In the genomic region with DNA sequence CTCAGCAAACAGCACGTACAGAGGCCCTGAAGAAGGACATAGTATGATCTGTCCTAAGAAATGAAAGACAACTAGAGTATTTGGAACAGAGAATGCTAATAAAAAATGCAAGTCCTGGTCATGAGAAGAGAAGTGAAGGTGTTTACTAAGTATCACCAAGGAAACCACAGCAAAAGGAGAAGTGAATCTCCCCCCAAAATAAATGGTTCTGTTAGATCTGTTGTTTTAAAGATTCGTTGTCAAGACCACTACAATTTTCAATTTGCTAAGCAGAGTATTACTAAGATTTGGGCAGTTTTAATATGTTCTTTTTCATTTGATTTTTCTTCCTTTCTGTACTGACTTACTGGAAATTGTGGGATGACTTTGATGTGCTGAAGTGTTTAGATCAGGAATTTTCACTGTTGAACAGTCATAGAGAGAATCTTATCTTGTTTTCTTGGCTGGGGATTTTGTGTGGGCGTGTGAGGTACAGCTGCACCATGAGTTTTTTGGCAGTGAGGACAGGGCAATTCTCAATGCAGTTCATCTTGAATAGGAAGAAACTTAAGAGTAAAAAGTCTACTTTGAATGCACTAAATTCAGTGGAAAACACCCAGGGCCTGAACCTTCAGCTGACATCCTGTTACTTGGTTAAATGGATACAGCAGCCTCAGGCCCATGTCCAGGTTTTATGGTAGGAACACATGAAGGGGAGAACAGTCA, we compare ENCODE assay signal across 8 cellular contexts.
DNase-seq lines count a peak whose midpoint lies in the region; ATAC-seq and TF ChIP-seq lines count a peak whose summit lies in the region.

No MANE protein-coding gene starts in this region.

- no peak overlapping the region for H3K4me3 ChIP-seq in MM.1S (ENCODE audit: low read length)

- H3K9me2 ChIP-seq in MM.1S (replicated peaks; ENCODE audit: insufficient read depth, low read length): no peaks in the 10 kb centered on the region

- H2AFZ ChIP-seq in MM.1S (ENCODE audit: low read length): no peak overlapping the region

- no peak overlapping the region for H3K4me2 ChIP-seq in MM.1S (ENCODE audit: low read depth, low read length)

- no peaks in the 10 kb centered on the region for H3K9me3 ChIP-seq in MM.1S (replicated peaks; ENCODE audit: insufficient read depth, low read length)

- H3K4me3 Mint-ChIP-seq in HFFc6: no peak overlapping the region

- DNase-seq in COLO829 (ENCODE audit: low spot score) (peak; percentile 51), GM19240 (ENCODE audit: insufficient read length, low spot score) (peak; percentile 4), iris pigment epithelial cell (ENCODE audit: low read depth) (peak; percentile 84), SHP77 treated with DMSO at 0.1 percent for 48 hours (lab: John Stamatoyannopoulos, UW) (no peak), HFFc6 (no peak), MM.1S (no peak)

- no peaks in the 10 kb centered on the region for H3K36me3 Mint-ChIP-seq in HFFc6 (ENCODE audit: low read depth)

- 0 out of 2 replicates have a peak, but pooled peaks cover 4% of the 10 kb centered on the region for H3K4me1 ChIP-seq in MM.1S (ENCODE audit: low read length)

- ATAC-seq in HG03139 (IDR thresholded peaks at IDR 0.05; ENCODE audit: unreplicated experiment): peak; percentile 92

- TF ChIP-seq CTCF in VCaP (conservative IDR thresholded peaks at IDR 0.05) (no peak), HFFc6 (IDR thresholded peaks at IDR 0.05) (no peak), MM.1S (IDR thresholded peaks at IDR 0.05; ENCODE audit: low read length) (no peak)

- peaks cover 6% of the 10 kb centered on the region for H3K4me1 Mint-ChIP-seq in HFFc6 (ENCODE audit: low read depth)

- no peaks in the 10 kb centered on the region for H3F3A ChIP-seq in MM.1S (ENCODE audit: insufficient read depth, low read length)

- H3K27ac ChIP-seq in VCaP: peak overlapping the region; percentile 27
- H3K27ac ChIP-seq in MM.1S (ENCODE audit: low read length): no peak overlapping the region

- H3K36me3 ChIP-seq in MM.1S (replicated peaks; ENCODE audit: insufficient read depth, low read length): no peaks in the 10 kb centered on the region

- H3K9me3 Mint-ChIP-seq in HFFc6: no peaks in the 10 kb centered on the region

- H3K79me2 ChIP-seq in MM.1S (ENCODE audit: low read length): no peaks in the 10 kb centered on the region

- H3K27ac Mint-ChIP-seq in HFFc6: no peak overlapping the region

- H3K27me3 Mint-ChIP-seq in HFFc6 (ENCODE audit: insufficient read depth): no peaks in the 10 kb centered on the region

- H3K9ac ChIP-seq in MM.1S (ENCODE audit: low read length): no peak overlapping the region

- no peaks in the 10 kb centered on the region for H3K27me3 ChIP-seq in MM.1S (replicated peaks; ENCODE audit: insufficient read depth, low read length)

- H4K20me1 ChIP-seq in MM.1S (ENCODE audit: insufficient read depth, low read length): no peaks in the 10 kb centered on the region

Comparison
In these comparisons a context has a peak if more than half of its experiments do, and no peak if none do; other contexts are left out.
1. DNase-seq: peak in COLO829 (single experiment), GM19240 (single experiment) and iris pigment epithelial cell (single experiment); none in SHP77 treated with DMSO at 0.1 percent for 48 hours (single experiment), HFFc6 (single experiment) and MM.1S (single experiment).